1 cellular context compared by ENCODE assay signal in the genomic region with DNA sequence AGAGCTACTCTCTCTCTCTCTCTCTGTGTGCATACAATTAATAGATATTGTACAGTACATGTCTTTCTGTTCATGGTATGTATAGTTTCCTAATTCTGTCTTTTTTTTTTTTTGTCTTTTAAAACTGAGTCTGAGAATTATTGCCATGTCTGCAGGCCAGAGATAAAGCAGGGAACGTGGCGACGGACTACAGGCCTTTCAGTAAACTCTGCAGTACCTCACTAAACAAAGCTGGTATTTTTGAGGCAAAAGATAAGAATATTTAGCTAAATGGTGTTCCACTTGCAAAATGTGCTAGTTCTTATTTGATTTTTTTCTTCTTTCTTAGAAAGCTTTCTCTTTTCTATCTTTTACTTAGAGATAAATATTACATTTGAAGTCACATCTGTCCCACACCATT.
TF ChIP-seq lines count a peak whose summit lies in the region.

No MANE protein-coding gene starts in this region.

TF ChIP-seq in K562, 482 proteins besides CTCF, POLR2A, EP300 and RAD21 (continued from another document and continues in another):
- no peak for TF ChIP-seq SAP30 (IDR thresholded peaks at IDR 0.05; ENCODE audit: borderline replicate concordance, insufficient read depth, low read depth, low read length, poor library complexity, severe bottlenecking)
- no peak for TF ChIP-seq NR1H2 (CRISPR knock-in tag; IDR thresholded peaks at IDR 0.05)
- peak; percentile 92 for TF ChIP-seq DPF2 (IDR thresholded peaks at IDR 0.05)
- TF ChIP-seq RBM17 (IDR thresholded peaks at IDR 0.05; ENCODE audit: borderline replicate concordance, low read depth, low read length), result no peak
- 0 out of 2 replicates have a peak, but pooled peaks have one; percentile 7 for TF ChIP-seq CREM (IDR thresholded peaks at IDR 0.05; ENCODE audit: low read depth)
- no peak for TF ChIP-seq TCF7L2 (IDR thresholded peaks at IDR 0.05; ENCODE audit: low read depth, low read length)
- no peak for TF ChIP-seq HDAC2 (IDR thresholded peaks at IDR 0.05)
- peak; percentile 88 for TF ChIP-seq SMARCE1 (IDR thresholded peaks at IDR 0.05)
- no peak for TF ChIP-seq ERF (CRISPR knock-in tag; IDR thresholded peaks at IDR 0.05)
- TF ChIP-seq, protein P1, sequence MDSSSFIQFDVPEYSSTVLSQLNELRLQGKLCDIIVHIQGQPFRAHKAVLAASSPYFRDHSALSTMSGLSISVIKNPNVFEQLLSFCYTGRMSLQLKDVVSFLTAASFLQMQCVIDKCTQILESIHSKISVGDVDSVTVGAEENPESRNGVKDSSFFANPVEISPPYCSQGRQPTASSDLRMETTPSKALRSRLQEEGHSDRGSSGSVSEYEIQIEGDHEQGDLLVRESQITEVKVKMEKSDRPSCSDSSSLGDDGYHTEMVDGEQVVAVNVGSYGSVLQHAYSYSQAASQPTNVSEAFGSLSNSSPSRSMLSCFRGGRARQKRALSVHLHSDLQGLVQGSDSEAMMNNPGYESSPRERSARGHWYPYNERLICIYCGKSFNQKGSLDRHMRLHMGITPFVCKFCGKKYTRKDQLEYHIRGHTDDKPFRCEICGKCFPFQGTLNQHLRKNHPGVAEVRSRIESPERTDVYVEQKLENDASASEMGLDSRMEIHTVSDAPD (CRISPR knock-in tag; IDR thresholded peaks at IDR 0.05), result no peak
- peak; percentile 95 for TF ChIP-seq ARID1B (IDR thresholded peaks at IDR 0.05)
- TF ChIP-seq MCM3 (IDR thresholded peaks at IDR 0.05), result no peak
- TF ChIP-seq ZNF134 (CRISPR knock-in tag; conservative IDR thresholded peaks at IDR 0.05), result no peak
- TF ChIP-seq ZNF717 (CRISPR knock-in tag; IDR thresholded peaks at IDR 0.05), result no peak
- peak; percentile 89 for TF ChIP-seq TCF3 (CRISPR knock-in tag; IDR thresholded peaks at IDR 0.05)
- TF ChIP-seq CBFB (CRISPR knock-in tag; IDR thresholded peaks at IDR 0.05), result no peak
- TF ChIP-seq SRSF7 (optimal IDR thresholded peaks at IDR 0.05; ENCODE audit: low read depth, low read length), result no peak
- no peak for TF ChIP-seq CHD4 (IDR thresholded peaks at IDR 0.05; ENCODE audit: insufficient read depth, insufficient replicate concordance, low read depth, low read length, poor library complexity, severe bottlenecking)
- TF ChIP-seq KLF16 (IDR thresholded peaks at IDR 0.05), result 0 out of 2 replicates have a peak, but pooled peaks have one; percentile 23
- no peak for TF ChIP-seq SPI1 (IDR thresholded peaks at IDR 0.05; ENCODE audit: borderline replicate concordance, low read depth, low read length)
- no peak for TF ChIP-seq ZNF316 (IDR thresholded peaks at IDR 0.05)
- no peak for TF ChIP-seq SIRT6 (IDR thresholded peaks at IDR 0.05; ENCODE audit: low read depth, low read length)
- TF ChIP-seq NFYB (IDR thresholded peaks at IDR 0.05; ENCODE audit: extremely low read depth, insufficient read length), result no peak
- TF ChIP-seq, protein P2, sequence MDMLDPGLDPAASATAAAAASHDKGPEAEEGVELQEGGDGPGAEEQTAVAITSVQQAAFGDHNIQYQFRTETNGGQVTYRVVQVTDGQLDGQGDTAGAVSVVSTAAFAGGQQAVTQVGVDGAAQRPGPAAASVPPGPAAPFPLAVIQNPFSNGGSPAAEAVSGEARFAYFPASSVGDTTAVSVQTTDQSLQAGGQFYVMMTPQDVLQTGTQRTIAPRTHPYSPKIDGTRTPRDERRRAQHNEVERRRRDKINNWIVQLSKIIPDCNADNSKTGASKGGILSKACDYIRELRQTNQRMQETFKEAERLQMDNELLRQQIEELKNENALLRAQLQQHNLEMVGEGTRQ (CRISPR knock-in tag; IDR thresholded peaks at IDR 0.05), result no peak
- TF ChIP-seq, protein P3, sequence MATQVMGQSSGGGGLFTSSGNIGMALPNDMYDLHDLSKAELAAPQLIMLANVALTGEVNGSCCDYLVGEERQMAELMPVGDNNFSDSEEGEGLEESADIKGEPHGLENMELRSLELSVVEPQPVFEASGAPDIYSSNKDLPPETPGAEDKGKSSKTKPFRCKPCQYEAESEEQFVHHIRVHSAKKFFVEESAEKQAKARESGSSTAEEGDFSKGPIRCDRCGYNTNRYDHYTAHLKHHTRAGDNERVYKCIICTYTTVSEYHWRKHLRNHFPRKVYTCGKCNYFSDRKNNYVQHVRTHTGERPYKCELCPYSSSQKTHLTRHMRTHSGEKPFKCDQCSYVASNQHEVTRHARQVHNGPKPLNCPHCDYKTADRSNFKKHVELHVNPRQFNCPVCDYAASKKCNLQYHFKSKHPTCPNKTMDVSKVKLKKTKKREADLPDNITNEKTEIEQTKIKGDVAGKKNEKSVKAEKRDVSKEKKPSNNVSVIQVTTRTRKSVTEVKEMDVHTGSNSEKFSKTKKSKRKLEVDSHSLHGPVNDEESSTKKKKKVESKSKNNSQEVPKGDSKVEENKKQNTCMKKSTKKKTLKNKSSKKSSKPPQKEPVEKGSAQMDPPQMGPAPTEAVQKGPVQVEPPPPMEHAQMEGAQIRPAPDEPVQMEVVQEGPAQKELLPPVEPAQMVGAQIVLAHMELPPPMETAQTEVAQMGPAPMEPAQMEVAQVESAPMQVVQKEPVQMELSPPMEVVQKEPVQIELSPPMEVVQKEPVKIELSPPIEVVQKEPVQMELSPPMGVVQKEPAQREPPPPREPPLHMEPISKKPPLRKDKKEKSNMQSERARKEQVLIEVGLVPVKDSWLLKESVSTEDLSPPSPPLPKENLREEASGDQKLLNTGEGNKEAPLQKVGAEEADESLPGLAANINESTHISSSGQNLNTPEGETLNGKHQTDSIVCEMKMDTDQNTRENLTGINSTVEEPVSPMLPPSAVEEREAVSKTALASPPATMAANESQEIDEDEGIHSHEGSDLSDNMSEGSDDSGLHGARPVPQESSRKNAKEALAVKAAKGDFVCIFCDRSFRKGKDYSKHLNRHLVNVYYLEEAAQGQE (CRISPR knock-in tag; IDR thresholded peaks at IDR 0.05; ENCODE audit: low read depth), result no peak
- no peak for TF ChIP-seq ZNF165 (CRISPR knock-in tag; IDR thresholded peaks at IDR 0.05; ENCODE audit: borderline replicate concordance)
- no peak for TF ChIP-seq ZBED1 (IDR thresholded peaks at IDR 0.05)
- TF ChIP-seq ZNF77 (CRISPR knock-in tag; IDR thresholded peaks at IDR 0.05), result no peak
- TF ChIP-seq, protein P4, sequence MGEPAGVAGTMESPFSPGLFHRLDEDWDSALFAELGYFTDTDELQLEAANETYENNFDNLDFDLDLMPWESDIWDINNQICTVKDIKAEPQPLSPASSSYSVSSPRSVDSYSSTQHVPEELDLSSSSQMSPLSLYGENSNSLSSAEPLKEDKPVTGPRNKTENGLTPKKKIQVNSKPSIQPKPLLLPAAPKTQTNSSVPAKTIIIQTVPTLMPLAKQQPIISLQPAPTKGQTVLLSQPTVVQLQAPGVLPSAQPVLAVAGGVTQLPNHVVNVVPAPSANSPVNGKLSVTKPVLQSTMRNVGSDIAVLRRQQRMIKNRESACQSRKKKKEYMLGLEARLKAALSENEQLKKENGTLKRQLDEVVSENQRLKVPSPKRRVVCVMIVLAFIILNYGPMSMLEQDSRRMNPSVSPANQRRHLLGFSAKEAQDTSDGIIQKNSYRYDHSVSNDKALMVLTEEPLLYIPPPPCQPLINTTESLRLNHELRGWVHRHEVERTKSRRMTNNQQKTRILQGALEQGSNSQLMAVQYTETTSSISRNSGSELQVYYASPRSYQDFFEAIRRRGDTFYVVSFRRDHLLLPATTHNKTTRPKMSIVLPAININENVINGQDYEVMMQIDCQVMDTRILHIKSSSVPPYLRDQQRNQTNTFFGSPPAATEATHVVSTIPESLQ (CRISPR knock-in tag; IDR thresholded peaks at IDR 0.05), result no peak
- TF ChIP-seq, protein P5, sequence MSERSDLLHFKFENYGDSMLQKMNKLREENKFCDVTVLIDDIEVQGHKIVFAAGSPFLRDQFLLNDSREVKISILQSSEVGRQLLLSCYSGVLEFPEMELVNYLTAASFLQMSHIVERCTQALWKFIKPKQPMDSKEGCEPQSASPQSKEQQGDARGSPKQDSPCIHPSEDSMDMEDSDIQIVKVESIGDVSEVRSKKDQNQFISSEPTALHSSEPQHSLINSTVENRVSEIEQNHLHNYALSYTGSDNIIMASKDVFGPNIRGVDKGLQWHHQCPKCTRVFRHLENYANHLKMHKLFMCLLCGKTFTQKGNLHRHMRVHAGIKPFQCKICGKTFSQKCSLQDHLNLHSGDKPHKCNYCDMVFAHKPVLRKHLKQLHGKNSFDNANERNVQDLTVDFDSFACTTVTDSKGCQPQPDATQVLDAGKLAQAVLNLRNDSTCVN (CRISPR knock-in tag; IDR thresholded peaks at IDR 0.05), result no peak
- TF ChIP-seq, protein P6, sequence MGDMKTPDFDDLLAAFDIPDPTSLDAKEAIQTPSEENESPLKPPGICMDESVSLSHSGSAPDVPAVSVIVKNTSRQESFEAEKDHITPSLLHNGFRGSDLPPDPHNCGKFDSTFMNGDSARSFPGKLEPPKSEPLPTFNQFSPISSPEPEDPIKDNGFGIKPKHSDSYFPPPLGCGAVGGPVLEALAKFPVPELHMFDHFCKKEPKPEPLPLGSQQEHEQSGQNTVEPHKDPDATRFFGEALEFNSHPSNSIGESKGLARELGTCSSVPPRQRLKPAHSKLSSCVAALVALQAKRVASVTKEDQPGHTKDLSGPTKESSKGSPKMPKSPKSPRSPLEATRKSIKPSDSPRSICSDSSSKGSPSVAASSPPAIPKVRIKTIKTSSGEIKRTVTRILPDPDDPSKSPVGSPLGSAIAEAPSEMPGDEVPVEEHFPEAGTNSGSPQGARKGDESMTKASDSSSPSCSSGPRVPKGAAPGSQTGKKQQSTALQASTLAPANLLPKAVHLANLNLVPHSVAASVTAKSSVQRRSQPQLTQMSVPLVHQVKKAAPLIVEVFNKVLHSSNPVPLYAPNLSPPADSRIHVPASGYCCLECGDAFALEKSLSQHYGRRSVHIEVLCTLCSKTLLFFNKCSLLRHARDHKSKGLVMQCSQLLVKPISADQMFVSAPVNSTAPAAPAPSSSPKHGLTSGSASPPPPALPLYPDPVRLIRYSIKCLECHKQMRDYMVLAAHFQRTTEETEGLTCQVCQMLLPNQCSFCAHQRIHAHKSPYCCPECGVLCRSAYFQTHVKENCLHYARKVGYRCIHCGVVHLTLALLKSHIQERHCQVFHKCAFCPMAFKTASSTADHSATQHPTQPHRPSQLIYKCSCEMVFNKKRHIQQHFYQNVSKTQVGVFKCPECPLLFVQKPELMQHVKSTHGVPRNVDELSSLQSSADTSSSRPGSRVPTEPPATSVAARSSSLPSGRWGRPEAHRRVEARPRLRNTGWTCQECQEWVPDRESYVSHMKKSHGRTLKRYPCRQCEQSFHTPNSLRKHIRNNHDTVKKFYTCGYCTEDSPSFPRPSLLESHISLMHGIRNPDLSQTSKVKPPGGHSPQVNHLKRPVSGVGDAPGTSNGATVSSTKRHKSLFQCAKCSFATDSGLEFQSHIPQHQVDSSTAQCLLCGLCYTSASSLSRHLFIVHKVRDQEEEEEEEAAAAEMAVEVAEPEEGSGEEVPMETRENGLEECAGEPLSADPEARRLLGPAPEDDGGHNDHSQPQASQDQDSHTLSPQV (IDR thresholded peaks at IDR 0.05), result peak; percentile 31; the same call in 1 of the 2 replicates
- TF ChIP-seq, protein P7, sequence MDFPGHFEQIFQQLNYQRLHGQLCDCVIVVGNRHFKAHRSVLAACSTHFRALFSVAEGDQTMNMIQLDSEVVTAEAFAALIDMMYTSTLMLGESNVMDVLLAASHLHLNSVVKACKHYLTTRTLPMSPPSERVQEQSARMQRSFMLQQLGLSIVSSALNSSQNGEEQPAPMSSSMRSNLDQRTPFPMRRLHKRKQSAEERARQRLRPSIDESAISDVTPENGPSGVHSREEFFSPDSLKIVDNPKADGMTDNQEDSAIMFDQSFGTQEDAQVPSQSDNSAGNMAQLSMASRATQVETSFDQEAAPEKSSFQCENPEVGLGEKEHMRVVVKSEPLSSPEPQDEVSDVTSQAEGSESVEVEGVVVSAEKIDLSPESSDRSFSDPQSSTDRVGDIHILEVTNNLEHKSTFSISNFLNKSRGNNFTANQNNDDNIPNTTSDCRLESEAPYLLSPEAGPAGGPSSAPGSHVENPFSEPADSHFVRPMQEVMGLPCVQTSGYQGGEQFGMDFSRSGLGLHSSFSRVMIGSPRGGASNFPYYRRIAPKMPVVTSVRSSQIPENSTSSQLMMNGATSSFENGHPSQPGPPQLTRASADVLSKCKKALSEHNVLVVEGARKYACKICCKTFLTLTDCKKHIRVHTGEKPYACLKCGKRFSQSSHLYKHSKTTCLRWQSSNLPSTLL (IDR thresholded peaks at IDR 0.05), result no peak
- no peak for TF ChIP-seq ZNF124 (CRISPR knock-in tag; IDR thresholded peaks at IDR 0.05)
- TF ChIP-seq NFE2 (IDR thresholded peaks at IDR 0.05; ENCODE audit: low read depth), result no peak
- TF ChIP-seq CBFA2T3 (IDR thresholded peaks at IDR 0.05), result peak; percentile 90
- 0 out of 2 replicates have a peak, but pooled peaks have one; percentile 31 for TF ChIP-seq PYGO2 (tag; IDR thresholded peaks at IDR 0.05)
- TF ChIP-seq BRCA1 (IDR thresholded peaks at IDR 0.05), result no peak
- TF ChIP-seq BRCA1 (CRISPR knock-in tag; IDR thresholded peaks at IDR 0.05), result no peak
- no peak for TF ChIP-seq HNRNPLL (IDR thresholded peaks at IDR 0.05; ENCODE audit: low read depth, low read length, poor library complexity, severe bottlenecking)
- peak; percentile 74 for TF ChIP-seq ADNP (tag; IDR thresholded peaks at IDR 0.05)
- peak; percentile 35; the same call in 1 of the 2 replicates for TF ChIP-seq EP400 (IDR thresholded peaks at IDR 0.05)
- TF ChIP-seq CBX3 (IDR thresholded peaks at IDR 0.05; ENCODE audit: borderline replicate concordance in 1 of 2, low read length in 2 of 2), result no peak
- TF ChIP-seq ARNT (IDR thresholded peaks at IDR 0.05), result peak in 1 of 2 experiments; percentile 61; a peak in 1 of 4 replicates
- no peak for TF ChIP-seq CHD2 (IDR thresholded peaks at IDR 0.05; ENCODE audit: low read depth, low read length)
- TF ChIP-seq, protein P8, sequence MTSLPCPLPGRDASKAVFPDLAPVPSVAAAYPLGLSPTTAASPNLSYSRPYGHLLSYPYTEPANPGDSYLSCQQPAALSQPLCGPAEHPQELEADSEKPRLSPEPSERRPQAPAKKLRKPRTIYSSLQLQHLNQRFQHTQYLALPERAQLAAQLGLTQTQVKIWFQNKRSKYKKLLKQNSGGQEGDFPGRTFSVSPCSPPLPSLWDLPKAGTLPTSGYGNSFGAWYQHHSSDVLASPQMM (CRISPR knock-in tag; IDR thresholded peaks at IDR 0.05), result no peak
- no peak for TF ChIP-seq HMG20B (CRISPR knock-in tag; IDR thresholded peaks at IDR 0.05)
- no peak for TF ChIP-seq RFX7 (CRISPR knock-in tag; IDR thresholded peaks at IDR 0.05)
- no peak for TF ChIP-seq NCOA2 (IDR thresholded peaks at IDR 0.05; ENCODE audit: partially characterized antibody in 2 of 2)
- peak; percentile 77 for TF ChIP-seq POLR2AphosphoS5 (IDR thresholded peaks at IDR 0.05; ENCODE audit: control insufficient read depth, insufficient read depth, low read depth, low read length)
- TF ChIP-seq HEY1 (CRISPR knock-in tag; IDR thresholded peaks at IDR 0.05; ENCODE audit: borderline replicate concordance), result no peak
- no peak for TF ChIP-seq C11orf30 (IDR thresholded peaks at IDR 0.05; ENCODE audit: low read depth)
- no peak for TF ChIP-seq CCAR2 (IDR thresholded peaks at IDR 0.05; ENCODE audit: low read depth, low read length)
- TF ChIP-seq ZNF212 (CRISPR knock-in tag; IDR thresholded peaks at IDR 0.05), result no peak
- TF ChIP-seq TARDBP (IDR thresholded peaks at IDR 0.05), result no peak
- 0 out of 2 replicates have a peak, but pooled peaks have one; percentile 44 for TF ChIP-seq SMAD4 (CRISPR knock-in tag; conservative IDR thresholded peaks at IDR 0.05)
- TF ChIP-seq ZNF140 (CRISPR knock-in tag; IDR thresholded peaks at IDR 0.05), result no peak
